Comparison of ENCODE assay signal across 4 cellular contexts in the genomic region with DNA sequence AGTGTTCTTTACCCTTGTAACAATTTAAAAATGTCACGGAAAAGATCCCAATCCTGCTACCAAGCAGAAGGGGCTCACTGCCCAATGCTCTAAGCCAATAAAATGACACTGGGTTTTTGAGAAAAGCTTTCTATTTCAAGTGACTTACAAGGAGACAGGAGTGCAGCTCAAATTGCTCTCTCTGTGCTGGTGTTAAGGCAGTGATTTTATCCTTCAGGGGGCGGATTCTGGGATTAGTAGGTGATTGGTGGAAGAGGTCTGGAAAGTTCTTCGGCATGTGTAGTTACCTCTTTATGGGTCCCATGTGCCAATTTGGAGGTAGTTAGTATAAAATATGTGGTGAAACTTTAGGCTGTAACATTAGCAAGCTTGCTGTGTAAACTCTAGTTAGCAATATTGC.
TF ChIP-seq lines count a peak whose summit lies in the region.

No MANE protein-coding gene starts in this region.

TF ChIP-seq in GM23338, 12 proteins besides CTCF, POLR2A, EP300 and RAD21 (continues in another document):
- TF ChIP-seq, protein P1, sequence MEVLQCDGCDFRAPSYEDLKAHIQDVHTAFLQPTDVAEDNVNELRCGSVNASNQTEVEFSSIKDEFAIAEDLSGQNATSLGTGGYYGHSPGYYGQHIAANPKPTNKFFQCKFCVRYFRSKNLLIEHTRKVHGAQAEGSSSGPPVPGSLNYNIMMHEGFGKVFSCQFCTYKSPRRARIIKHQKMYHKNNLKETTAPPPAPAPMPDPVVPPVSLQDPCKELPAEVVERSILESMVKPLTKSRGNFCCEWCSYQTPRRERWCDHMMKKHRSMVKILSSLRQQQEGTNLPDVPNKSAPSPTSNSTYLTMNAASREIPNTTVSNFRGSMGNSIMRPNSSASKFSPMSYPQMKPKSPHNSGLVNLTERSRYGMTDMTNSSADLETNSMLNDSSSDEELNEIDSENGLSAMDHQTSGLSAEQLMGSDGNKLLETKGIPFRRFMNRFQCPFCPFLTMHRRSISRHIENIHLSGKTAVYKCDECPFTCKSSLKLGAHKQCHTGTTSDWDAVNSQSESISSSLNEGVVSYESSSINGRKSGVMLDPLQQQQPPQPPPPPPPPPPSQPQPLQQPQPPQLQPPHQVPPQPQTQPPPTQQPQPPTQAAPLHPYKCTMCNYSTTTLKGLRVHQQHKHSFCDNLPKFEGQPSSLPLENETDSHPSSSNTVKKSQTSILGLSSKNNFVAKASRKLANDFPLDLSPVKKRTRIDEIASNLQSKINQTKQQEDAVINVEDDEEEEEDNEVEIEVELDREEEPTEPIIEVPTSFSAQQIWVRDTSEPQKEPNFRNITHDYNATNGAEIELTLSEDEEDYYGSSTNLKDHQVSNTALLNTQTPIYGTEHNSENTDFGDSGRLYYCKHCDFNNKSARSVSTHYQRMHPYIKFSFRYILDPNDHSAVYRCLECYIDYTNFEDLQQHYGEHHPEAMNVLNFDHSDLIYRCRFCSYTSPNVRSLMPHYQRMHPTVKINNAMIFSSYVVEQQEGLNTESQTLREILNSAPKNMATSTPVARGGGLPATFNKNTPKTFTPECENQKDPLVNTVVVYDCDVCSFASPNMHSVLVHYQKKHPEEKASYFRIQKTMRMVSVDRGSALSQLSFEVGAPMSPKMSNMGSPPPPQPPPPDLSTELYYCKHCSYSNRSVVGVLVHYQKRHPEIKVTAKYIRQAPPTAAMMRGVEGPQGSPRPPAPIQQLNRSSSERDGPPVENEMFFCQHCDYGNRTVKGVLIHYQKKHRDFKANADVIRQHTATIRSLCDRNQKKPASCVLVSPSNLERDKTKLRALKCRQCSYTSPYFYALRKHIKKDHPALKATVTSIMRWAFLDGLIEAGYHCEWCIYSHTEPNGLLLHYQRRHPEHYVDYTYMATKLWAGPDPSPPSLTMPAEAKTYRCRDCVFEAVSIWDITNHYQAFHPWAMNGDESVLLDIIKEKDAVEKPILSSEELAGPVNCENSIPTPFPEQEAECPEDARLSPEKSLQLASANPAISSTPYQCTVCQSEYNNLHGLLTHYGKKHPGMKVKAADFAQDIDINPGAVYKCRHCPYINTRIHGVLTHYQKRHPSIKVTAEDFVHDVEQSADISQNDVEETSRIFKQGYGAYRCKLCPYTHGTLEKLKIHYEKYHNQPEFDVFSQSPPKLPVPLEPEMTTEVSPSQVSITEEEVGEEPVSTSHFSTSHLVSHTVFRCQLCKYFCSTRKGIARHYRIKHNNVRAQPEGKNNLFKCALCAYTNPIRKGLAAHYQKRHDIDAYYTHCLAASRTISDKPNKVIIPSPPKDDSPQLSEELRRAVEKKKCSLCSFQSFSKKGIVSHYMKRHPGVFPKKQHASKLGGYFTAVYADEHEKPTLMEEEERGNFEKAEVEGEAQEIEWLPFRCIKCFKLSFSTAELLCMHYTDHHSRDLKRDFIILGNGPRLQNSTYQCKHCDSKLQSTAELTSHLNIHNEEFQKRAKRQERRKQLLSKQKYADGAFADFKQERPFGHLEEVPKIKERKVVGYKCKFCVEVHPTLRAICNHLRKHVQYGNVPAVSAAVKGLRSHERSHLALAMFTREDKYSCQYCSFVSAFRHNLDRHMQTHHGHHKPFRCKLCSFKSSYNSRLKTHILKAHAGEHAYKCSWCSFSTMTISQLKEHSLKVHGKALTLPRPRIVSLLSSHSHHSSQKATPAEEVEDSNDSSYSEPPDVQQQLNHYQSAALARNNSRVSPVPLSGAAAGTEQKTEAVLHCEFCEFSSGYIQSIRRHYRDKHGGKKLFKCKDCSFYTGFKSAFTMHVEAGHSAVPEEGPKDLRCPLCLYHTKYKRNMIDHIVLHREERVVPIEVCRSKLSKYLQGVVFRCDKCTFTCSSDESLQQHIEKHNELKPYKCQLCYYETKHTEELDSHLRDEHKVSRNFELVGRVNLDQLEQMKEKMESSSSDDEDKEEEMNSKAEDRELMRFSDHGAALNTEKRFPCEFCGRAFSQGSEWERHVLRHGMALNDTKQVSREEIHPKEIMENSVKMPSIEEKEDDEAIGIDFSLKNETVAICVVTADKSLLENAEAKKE (CRISPR knock-in tag; IDR thresholded peaks at IDR 0.05) = no peak

TF ChIP-seq in HEK293, 187 proteins besides CTCF, POLR2A, EP300 and RAD21:
- TF ChIP-seq ZNF530 (tag by site-specific recombination; IDR thresholded peaks at IDR 0.05; ENCODE audit: low read depth) (no peak), WT1 (tag by site-specific recombination; IDR thresholded peaks at IDR 0.05) (0 out of 2 replicates have a peak, but pooled peaks have one; percentile 10), ZNF510 (tag by site-specific recombination; IDR thresholded peaks at IDR 0.05; ENCODE audit: insufficient replicate concordance) (no peak), ZNF549 (tag by site-specific recombination; IDR thresholded peaks at IDR 0.05) (no peak), ZNF48 (tag by site-specific recombination; IDR thresholded peaks at IDR 0.05) (no peak)

TF ChIP-seq in K562, 482 proteins besides CTCF, POLR2A, EP300 and RAD21:
- no peak for TF ChIP-seq PHTF2 (CRISPR knock-in tag; IDR thresholded peaks at IDR 0.05)
- no peak for TF ChIP-seq ELF2 (CRISPR knock-in tag; IDR thresholded peaks at IDR 0.05)
- TF ChIP-seq, protein P2, sequence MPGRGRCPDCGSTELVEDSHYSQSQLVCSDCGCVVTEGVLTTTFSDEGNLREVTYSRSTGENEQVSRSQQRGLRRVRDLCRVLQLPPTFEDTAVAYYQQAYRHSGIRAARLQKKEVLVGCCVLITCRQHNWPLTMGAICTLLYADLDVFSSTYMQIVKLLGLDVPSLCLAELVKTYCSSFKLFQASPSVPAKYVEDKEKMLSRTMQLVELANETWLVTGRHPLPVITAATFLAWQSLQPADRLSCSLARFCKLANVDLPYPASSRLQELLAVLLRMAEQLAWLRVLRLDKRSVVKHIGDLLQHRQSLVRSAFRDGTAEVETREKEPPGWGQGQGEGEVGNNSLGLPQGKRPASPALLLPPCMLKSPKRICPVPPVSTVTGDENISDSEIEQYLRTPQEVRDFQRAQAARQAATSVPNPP (IDR thresholded peaks at IDR 0.05; ENCODE audit: borderline replicate concordance, insufficient read depth, insufficient read length) = no peak
- no peak for TF ChIP-seq ZFP30 (CRISPR knock-in tag; IDR thresholded peaks at IDR 0.05; ENCODE audit: borderline replicate concordance)
- TF ChIP-seq ZBTB17 (CRISPR knock-in tag; IDR thresholded peaks at IDR 0.05) = no peak
- TF ChIP-seq, protein P3, sequence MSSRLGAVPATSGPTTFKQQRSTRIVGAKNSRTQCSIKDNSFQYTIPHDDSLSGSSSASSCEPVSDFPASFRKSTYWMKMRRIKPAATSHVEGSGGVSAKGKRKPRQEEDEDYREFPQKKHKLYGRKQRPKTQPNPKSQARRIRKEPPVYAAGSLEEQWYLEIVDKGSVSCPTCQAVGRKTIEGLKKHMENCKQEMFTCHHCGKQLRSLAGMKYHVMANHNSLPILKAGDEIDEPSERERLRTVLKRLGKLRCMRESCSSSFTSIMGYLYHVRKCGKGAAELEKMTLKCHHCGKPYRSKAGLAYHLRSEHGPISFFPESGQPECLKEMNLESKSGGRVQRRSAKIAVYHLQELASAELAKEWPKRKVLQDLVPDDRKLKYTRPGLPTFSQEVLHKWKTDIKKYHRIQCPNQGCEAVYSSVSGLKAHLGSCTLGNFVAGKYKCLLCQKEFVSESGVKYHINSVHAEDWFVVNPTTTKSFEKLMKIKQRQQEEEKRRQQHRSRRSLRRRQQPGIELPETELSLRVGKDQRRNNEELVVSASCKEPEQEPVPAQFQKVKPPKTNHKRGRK (tag; IDR thresholded peaks at IDR 0.05) = no peak
- TF ChIP-seq PTRF (tag; IDR thresholded peaks at IDR 0.05) = no peak
- no peak for TF ChIP-seq POLR2AphosphoS5 (IDR thresholded peaks at IDR 0.05; ENCODE audit: control insufficient read depth, insufficient read depth, low read depth, low read length)
- TF ChIP-seq XRCC5 (IDR thresholded peaks at IDR 0.05; ENCODE audit: low read depth, low read length) = no peak
- TF ChIP-seq BACH1 (tag; IDR thresholded peaks at IDR 0.05) = no peak

TF ChIP-seq in HepG2, 621 proteins besides CTCF, POLR2A, EP300 and RAD21:
- TF ChIP-seq ZNF724P (CRISPR knock-in tag; IDR thresholded peaks at IDR 0.05; ENCODE audit: borderline replicate concordance) = no peak
- no peak for TF ChIP-seq TRIM24 (CRISPR knock-in tag; IDR thresholded peaks at IDR 0.05)
- TF ChIP-seq, protein P4, sequence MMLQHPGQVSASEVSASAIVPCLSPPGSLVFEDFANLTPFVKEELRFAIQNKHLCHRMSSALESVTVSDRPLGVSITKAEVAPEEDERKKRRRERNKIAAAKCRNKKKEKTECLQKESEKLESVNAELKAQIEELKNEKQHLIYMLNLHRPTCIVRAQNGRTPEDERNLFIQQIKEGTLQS (CRISPR knock-in tag; IDR thresholded peaks at IDR 0.05) = no peak
- TF ChIP-seq ZNF264 (CRISPR knock-in tag; IDR thresholded peaks at IDR 0.05) = no peak
- no peak for TF ChIP-seq RBM22 (optimal IDR thresholded peaks at IDR 0.05; ENCODE audit: low read length)
- no peak for TF ChIP-seq ZNF207 (IDR thresholded peaks at IDR 0.05; ENCODE audit: borderline replicate concordance)
- TF ChIP-seq ZNF30 (CRISPR knock-in tag; IDR thresholded peaks at IDR 0.05) = no peak
- TF ChIP-seq ZNF556 (CRISPR knock-in tag; IDR thresholded peaks at IDR 0.05; ENCODE audit: borderline replicate concordance) = no peak
- TF ChIP-seq U2AF1 (optimal IDR thresholded peaks at IDR 0.05; ENCODE audit: low read depth, low read length) = no peak
- TF ChIP-seq, protein P5, sequence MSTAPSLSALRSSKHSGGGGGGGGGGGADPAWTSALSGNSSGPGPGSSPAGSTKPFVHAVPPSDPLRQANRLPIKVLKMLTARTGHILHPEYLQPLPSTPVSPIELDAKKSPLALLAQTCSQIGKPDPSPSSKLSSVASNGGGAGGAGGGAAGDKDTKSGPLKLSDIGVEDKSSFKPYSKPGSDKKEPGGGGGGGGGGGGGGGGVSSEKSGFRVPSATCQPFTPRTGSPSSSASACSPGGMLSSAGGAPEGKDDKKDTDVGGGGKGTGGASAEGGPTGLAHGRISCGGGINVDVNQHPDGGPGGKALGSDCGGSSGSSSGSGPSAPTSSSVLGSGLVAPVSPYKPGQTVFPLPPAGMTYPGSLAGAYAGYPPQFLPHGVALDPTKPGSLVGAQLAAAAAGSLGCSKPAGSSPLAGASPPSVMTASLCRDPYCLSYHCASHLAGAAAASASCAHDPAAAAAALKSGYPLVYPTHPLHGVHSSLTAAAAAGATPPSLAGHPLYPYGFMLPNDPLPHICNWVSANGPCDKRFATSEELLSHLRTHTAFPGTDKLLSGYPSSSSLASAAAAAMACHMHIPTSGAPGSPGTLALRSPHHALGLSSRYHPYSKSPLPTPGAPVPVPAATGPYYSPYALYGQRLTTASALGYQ (CRISPR knock-in tag; IDR thresholded peaks at IDR 0.05) = no peak
- TF ChIP-seq, protein P6, sequence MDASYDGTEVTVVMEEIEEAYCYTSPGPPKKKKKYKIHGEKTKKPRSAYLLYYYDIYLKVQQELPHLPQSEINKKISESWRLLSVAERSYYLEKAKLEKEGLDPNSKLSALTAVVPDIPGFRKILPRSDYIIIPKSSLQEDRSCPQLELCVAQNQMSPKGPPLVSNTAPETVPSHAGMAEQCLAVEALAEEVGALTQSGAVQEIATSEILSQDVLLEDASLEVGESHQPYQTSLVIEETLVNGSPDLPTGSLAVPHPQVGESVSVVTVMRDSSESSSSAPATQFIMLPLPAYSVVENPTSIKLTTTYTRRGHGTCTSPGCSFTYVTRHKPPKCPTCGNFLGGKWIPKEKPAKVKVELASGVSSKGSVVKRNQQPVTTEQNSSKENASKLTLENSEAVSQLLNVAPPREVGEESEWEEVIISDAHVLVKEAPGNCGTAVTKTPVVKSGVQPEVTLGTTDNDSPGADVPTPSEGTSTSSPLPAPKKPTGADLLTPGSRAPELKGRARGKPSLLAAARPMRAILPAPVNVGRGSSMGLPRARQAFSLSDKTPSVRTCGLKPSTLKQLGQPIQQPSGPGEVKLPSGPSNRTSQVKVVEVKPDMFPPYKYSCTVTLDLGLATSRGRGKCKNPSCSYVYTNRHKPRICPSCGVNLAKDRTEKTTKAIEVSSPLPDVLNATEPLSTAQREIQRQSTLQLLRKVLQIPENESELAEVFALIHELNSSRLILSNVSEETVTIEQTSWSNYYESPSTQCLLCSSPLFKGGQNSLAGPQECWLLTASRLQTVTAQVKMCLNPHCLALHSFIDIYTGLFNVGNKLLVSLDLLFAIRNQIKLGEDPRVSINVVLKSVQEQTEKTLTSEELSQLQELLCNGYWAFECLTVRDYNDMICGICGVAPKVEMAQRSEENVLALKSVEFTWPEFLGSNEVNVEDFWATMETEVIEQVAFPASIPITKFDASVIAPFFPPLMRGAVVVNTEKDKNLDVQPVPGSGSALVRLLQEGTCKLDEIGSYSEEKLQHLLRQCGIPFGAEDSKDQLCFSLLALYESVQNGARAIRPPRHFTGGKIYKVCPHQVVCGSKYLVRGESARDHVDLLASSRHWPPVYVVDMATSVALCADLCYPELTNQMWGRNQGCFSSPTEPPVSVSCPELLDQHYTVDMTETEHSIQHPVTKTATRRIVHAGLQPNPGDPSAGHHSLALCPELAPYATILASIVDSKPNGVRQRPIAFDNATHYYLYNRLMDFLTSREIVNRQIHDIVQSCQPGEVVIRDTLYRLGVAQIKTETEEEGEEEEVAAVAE (CRISPR knock-in tag; IDR thresholded peaks at IDR 0.05; ENCODE audit: borderline replicate concordance) = no peak
- no peak for TF ChIP-seq DNMT3B (CRISPR knock-in tag; conservative IDR thresholded peaks at IDR 0.05)
- TF ChIP-seq ZNF343 (CRISPR knock-in tag; IDR thresholded peaks at IDR 0.05) = no peak
- no peak for TF ChIP-seq ZFP37 (CRISPR knock-in tag; IDR thresholded peaks at IDR 0.05; ENCODE audit: borderline replicate concordance)
- TF ChIP-seq, protein P7, sequence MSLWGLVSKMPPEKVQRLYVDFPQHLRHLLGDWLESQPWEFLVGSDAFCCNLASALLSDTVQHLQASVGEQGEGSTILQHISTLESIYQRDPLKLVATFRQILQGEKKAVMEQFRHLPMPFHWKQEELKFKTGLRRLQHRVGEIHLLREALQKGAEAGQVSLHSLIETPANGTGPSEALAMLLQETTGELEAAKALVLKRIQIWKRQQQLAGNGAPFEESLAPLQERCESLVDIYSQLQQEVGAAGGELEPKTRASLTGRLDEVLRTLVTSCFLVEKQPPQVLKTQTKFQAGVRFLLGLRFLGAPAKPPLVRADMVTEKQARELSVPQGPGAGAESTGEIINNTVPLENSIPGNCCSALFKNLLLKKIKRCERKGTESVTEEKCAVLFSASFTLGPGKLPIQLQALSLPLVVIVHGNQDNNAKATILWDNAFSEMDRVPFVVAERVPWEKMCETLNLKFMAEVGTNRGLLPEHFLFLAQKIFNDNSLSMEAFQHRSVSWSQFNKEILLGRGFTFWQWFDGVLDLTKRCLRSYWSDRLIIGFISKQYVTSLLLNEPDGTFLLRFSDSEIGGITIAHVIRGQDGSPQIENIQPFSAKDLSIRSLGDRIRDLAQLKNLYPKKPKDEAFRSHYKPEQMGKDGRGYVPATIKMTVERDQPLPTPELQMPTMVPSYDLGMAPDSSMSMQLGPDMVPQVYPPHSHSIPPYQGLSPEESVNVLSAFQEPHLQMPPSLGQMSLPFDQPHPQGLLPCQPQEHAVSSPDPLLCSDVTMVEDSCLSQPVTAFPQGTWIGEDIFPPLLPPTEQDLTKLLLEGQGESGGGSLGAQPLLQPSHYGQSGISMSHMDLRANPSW (CRISPR knock-in tag; IDR thresholded peaks at IDR 0.05; ENCODE audit: borderline replicate concordance) = no peak
- no peak for TF ChIP-seq TCF7 (IDR thresholded peaks at IDR 0.05; ENCODE audit: low read depth)
- no peak for TF ChIP-seq ZNF564 (CRISPR knock-in tag; IDR thresholded peaks at IDR 0.05)
